Comparison of ENCODE assay signal across 22 cellular contexts in the genomic region with DNA sequence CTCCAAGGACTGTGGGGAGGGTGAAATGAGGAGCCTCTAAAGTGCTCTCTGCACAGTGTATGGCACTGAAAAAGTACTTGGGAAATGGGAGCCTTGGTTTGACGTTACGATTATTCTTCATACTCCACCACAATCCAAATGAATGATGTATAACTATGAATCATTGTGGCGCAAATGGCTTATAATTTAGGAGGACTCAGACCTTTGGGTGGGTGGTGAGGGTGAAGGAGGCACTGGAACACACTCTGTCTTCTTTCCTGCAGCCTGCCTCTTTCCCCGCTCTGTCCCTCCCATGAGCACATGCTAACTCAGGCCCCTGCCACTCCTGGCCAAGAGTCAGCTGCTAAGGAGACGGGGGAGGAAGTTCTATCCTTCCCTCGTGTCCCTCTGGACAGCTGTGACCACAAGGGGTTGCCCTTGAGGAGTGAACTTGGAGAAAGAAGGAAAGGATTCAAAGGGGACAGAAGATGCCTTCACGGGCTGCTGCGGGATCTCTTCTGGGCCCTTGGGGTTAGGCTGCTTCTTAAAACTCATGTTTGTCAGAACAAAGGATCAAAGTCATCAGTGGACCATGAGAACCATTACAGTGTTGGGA. TPM values are rescaled to one million over a fixed set of nuclear protein-coding genes. Genes with fewer than 3 reads are reported as not detected.
DNase-seq lines count a peak whose midpoint lies in the region; ATAC-seq and TF ChIP-seq lines count a peak whose summit lies in the region.
"Had no signal": no experiment of that assay in that cellular context is flagged by ENCODE, and none has a peak within 500 bp of the region (broad histone marks: within the 10 kb centered on the region; RNA-seq: fewer than 3 reads in every experiment).

No MANE protein-coding gene starts in this region.

- H3K4me1 ChIP-seq in MM.1S (ENCODE audit: low read length): peaks cover 62% of the 10 kb centered on the region

- peaks cover 38% of the 10 kb centered on the region for H3F3A ChIP-seq in MM.1S (ENCODE audit: insufficient read depth, low read length)

- DNase-seq in activated CD4-positive, alpha-beta T cell treated with anti-CD3 and anti-CD28 coated beads, Interleukin-2, amount 10 ng/mL, durations not matched to agents 7 days and 5 days: no peak
- DNase-seq in activated CD4-positive, alpha-beta T cell treated with anti-CD3 and anti-CD28 coated beads, Interleukin-2, amount 50 U/mL, for 4 hours: no peak
- DNase-seq in MM.1S (no peak), epidermal melanocyte (ENCODE audit: insufficient read length, low spot score) (peak; percentile 36), posterior vena cava (ENCODE audit: low spot score) (peak; percentile 44), T-cell (no peak)
- DNase-seq: activated CD4-positive, CD25-positive, alpha-beta regulatory T cell; anterior cingulate cortex; CD4-positive, CD25-positive, alpha-beta regulatory T cell; H7; islet precursor cell; MG63; midbrain; NCI-H2029 treated with DMSO at 0.1 percent for 48 hours; NCI-H69; RPMI8226; stimulated activated CD4-positive, alpha-beta T cell treated with anti-CD3 and anti-CD28 coated beads, Interleukin-12 subunit alpha, Interleukin-12 subunit beta, amount 100 ng/mL, for 4 hours had no signal

- no peak overlapping the region for H3K9ac ChIP-seq in MM.1S (ENCODE audit: low read length)

- H3K4me3 ChIP-seq in MM.1S (ENCODE audit: low read length): no peak overlapping the region
- H3K4me3 ChIP-seq: heart left ventricle, MG63 had no signal

- POLR2A ChIA-PET in activated CD4-positive, alpha-beta T cell treated with anti-CD3 and anti-CD28 coated beads, Interleukin-2, amount 10 ng/mL, durations not matched to agents 7 days and 5 days (lab: Charles Lee): no interaction called here
- POLR2A ChIA-PET in T-cell (lab: Charles Lee): no interaction called here

- no peaks in the 10 kb centered on the region for H3K27me3 ChIP-seq in MM.1S (replicated peaks; ENCODE audit: insufficient read depth, low read length)
- H3K27me3 ChIP-seq: heart left ventricle, MG63 had no signal

- no peaks in the 10 kb centered on the region for H3K9me2 ChIP-seq in MM.1S (replicated peaks; ENCODE audit: insufficient read depth, low read length)

- H2AFZ ChIP-seq in MM.1S (ENCODE audit: low read length): no peak overlapping the region

- no peaks in the 10 kb centered on the region for H3K9me3 Mint-ChIP-seq in activated CD4-positive, alpha-beta T cell treated with anti-CD3 and anti-CD28 coated beads, Interleukin-2, amount 10 ng/mL, durations not matched to agents 7 days and 5 days
- H3K9me3 Mint-ChIP-seq in T-cell: peaks cover 0 to under 1% (median 0%) of the 10 kb centered on the region in 3 donors

- no peak overlapping the region for H3K4me3 Mint-ChIP-seq in activated CD4-positive, alpha-beta T cell treated with anti-CD3 and anti-CD28 coated beads, Interleukin-2, amount 10 ng/mL, durations not matched to agents 7 days and 5 days
- no peak overlapping the region for H3K4me3 Mint-ChIP-seq in T-cell
- H3K4me3 Mint-ChIP-seq: CD4-positive, CD25-positive, alpha-beta regulatory T cell; stimulated activated naive CD8-positive, alpha-beta T cell treated with anti-CD3 and anti-CD28 coated beads, Interleukin-15, Interleukin-2, amounts not matched to agents 100 ng/mL and 50 ng/mL, for 24 hours had no signal

- ATAC-seq in GM19467 (IDR thresholded peaks at IDR 0.05; ENCODE audit: unreplicated experiment): no peak
- ATAC-seq in GM18867 (IDR thresholded peaks at IDR 0.05; ENCODE audit: unreplicated experiment): no peak
- ATAC-seq in T-cell (replicated peaks in 1 of 4): no peak

- peaks cover 32% of the 10 kb centered on the region for H3K4me1 Mint-ChIP-seq in activated CD4-positive, alpha-beta T cell treated with anti-CD3 and anti-CD28 coated beads, Interleukin-2, amount 10 ng/mL, durations not matched to agents 7 days and 5 days
- H3K4me1 Mint-ChIP-seq in T-cell: peaks cover 15 to 25% (median 17%) of the 10 kb centered on the region in 3 donors

- no peak for TF ChIP-seq CTCF in MM.1S (IDR thresholded peaks at IDR 0.05; ENCODE audit: low read length)

- no peaks in the 10 kb centered on the region for H3K9me3 ChIP-seq in MM.1S (replicated peaks; ENCODE audit: insufficient read depth, low read length)
- H3K9me3 ChIP-seq: heart left ventricle, MG63 had no signal

- CTCF ChIA-PET in activated CD4-positive, alpha-beta T cell treated with anti-CD3 and anti-CD28 coated beads, Interleukin-2, amount 10 ng/mL, durations not matched to agents 7 days and 5 days (lab: Charles Lee): interaction anchor here (2.3 kb wide), 1 partner anchor 242 kb away, joined by 11 read pairs; no protein-coding TSS in a partner anchor
- CTCF ChIA-PET in T-cell (lab: Charles Lee): interaction anchor here in 1 of 2 donors (0.6 kb wide), 1 partner anchor 39 kb away, joined by 7 read pairs; no protein-coding TSS in a partner anchor

- no peaks in the 10 kb centered on the region for H4K20me1 ChIP-seq in MM.1S (ENCODE audit: insufficient read depth, low read length)

- H3K36me3 ChIP-seq in MM.1S (replicated peaks; ENCODE audit: insufficient read depth, low read length): 0 out of 2 replicates have a peak, but pooled peaks cover 4% of the 10 kb centered on the region

- peak overlapping the region; percentile 38 for H3K27ac Mint-ChIP-seq in activated CD4-positive, alpha-beta T cell treated with anti-CD3 and anti-CD28 coated beads, Interleukin-2, amount 10 ng/mL, durations not matched to agents 7 days and 5 days
- H3K27ac Mint-ChIP-seq in T-cell: peak overlapping the region in 1 of 2 donors; percentile 31
- H3K27ac Mint-ChIP-seq: stimulated activated naive CD8-positive, alpha-beta T cell treated with anti-CD3 and anti-CD28 coated beads, Interleukin-15, Interleukin-2, amounts not matched to agents 100 ng/mL and 50 ng/mL, for 24 hours had no signal

- no peak overlapping the region for H3K4me2 ChIP-seq in MM.1S (ENCODE audit: low read depth, low read length)

- intact Hi-C loops in posterior vena cava (cut with DNase I): no loop called here

- peaks cover 13% of the 10 kb centered on the region; the same call in 1 of the 2 replicates for H3K79me2 ChIP-seq in MM.1S (ENCODE audit: low read length)

- no peaks in the 10 kb centered on the region for H3K27me3 Mint-ChIP-seq in activated CD4-positive, alpha-beta T cell treated with anti-CD3 and anti-CD28 coated beads, Interleukin-2, amount 10 ng/mL, durations not matched to agents 7 days and 5 days
- H3K27me3 Mint-ChIP-seq in T-cell: no peaks in the 10 kb centered on the region
- H3K27me3 Mint-ChIP-seq: CD4-positive, CD25-positive, alpha-beta regulatory T cell; stimulated activated naive CD8-positive, alpha-beta T cell treated with anti-CD3 and anti-CD28 coated beads, Interleukin-15, Interleukin-2, amounts not matched to agents 100 ng/mL and 50 ng/mL, for 24 hours had no signal

- H3K36me3 Mint-ChIP-seq in activated CD4-positive, alpha-beta T cell treated with anti-CD3 and anti-CD28 coated beads, Interleukin-2, amount 10 ng/mL, durations not matched to agents 7 days and 5 days (ENCODE audit: low read depth): peaks cover 74% of the 10 kb centered on the region
- H3K36me3 Mint-ChIP-seq in T-cell: peaks cover 66% of the 10 kb centered on the region

- peak overlapping the region; percentile 66; the same call in 1 of the 2 replicates for H3K27ac ChIP-seq in MM.1S (ENCODE audit: low read length)
- H3K27ac ChIP-seq: epithelial cell of prostate, heart left ventricle had no signal

RNA-seq across cellular contexts. Expression of gene POLR1A, which starts 36.5 kb away (rescaled TPM):
- 10 to 100 TPM; 34.5 to 36.6 TPM for total RNA-seq in activated CD4-positive, alpha-beta T cell treated with anti-CD3 and anti-CD28 coated beads, Interleukin-2, amount 10 ng/mL, durations not matched to agents 7 days and 5 days
- total RNA-seq in posterior vena cava: 10 to 100 TPM; 29.8 to 32.3 TPM
- 10 to 100 TPM; 22.0 to 28.7 (median 25.7) TPM for total RNA-seq in T-cell

RNA-seq across cellular contexts. Expression of gene PTCD3, which starts 36.8 kb away (rescaled TPM):
- 100 to 1,000 TPM; 141 to 162 TPM for total RNA-seq in activated CD4-positive, alpha-beta T cell treated with anti-CD3 and anti-CD28 coated beads, Interleukin-2, amount 10 ng/mL, durations not matched to agents 7 days and 5 days
- 10 to 100 TPM; 50.7 to 58.5 TPM for total RNA-seq in posterior vena cava
- total RNA-seq in T-cell: 100 to 1,000 TPM; 145 to 153 (median 151) TPM

Comparison
In these comparisons a context has a peak if more than half of its experiments do, and no peak if none do; other contexts are left out.
1. DNase-seq: peak in epidermal melanocyte (single experiment) and posterior vena cava (single experiment); none in activated CD4-positive, alpha-beta T cell treated with anti-CD3 and anti-CD28 coated beads, Interleukin-2, amount 10 ng/mL, durations not matched to agents 7 days and 5 days (single experiment), activated CD4-positive, alpha-beta T cell treated with anti-CD3 and anti-CD28 coated beads, Interleukin-2, amount 50 U/mL, for 4 hours (0 of 2), MM.1S (single experiment) and T-cell (0 of 34).